Comparison of ENCODE assay signal across 8 cellular contexts in genomic region chr1:2231667-2232254, GRCh38. TPM values are rescaled to one million over a fixed set of nuclear protein-coding genes. Genes with fewer than 3 reads are reported as not detected.
DNase-seq lines count a peak whose midpoint lies in the region; ATAC-seq and TF ChIP-seq lines count a peak whose summit lies in the region.

No MANE protein-coding gene starts in this region.

- ATAC-seq in WTC11 (peak; percentile 18), GM21737 (IDR thresholded peaks at IDR 0.05; ENCODE audit: unreplicated experiment) (no peak)

- DNase-seq in NCI-H748 (lab: John Stamatoyannopoulos, UW; ENCODE audit: unreplicated experiment) (peak; percentile 42), NCI-H748 treated with DMSO at 0.1 percent for 48 hours (lab: John Stamatoyannopoulos, UW) (no peak), WTC11 (ENCODE audit: low spot score) (peak; percentile 80), cerebellum (ENCODE audit: low spot score) (peak; percentile 72), OCI-M2 (lab: John Stamatoyannopoulos, UW; ENCODE audit: unreplicated experiment) (no peak)
- peak in 2 of 3 donors; percentile 37 to 63 for DNase-seq in stimulated activated CD4-positive, alpha-beta T cell treated with anti-CD3 and anti-CD28 coated beads, Interleukin-12 subunit alpha, Interleukin-12 subunit beta, amount 100 ng/mL, for 48 hours (ENCODE audit: low read depth in 2 of 3, low spot score in 1 of 3)

- H3K9me3 Mint-ChIP-seq in WTC11, result no peaks in the 10 kb centered on the region

- peak overlapping the region; percentile 90 for H3K27ac ChIP-seq in layer of hippocampus (ENCODE audit: low read depth, low read length)

- TF ChIP-seq CTCF in WTC11 (IDR thresholded peaks at IDR 0.05), result no peak

- no peaks in the 10 kb centered on the region for H3K36me3 Mint-ChIP-seq in WTC11

- POLR2A ChIA-PET in WTC11 (lab: Charles Lee), result interaction anchor here (1.0 to 1.4 kb wide), 3 partner anchors 16 to 38 kb away, joined by 3 to 4 read pairs (median 3); no protein-coding TSS in a partner anchor

- H3K4me3 Mint-ChIP-seq in WTC11, result peak overlapping the region; percentile 96

- H3K4me1 Mint-ChIP-seq in WTC11, result peaks cover 53% of the 10 kb centered on the region

- peak overlapping the region; percentile 95 for H3K27ac Mint-ChIP-seq in WTC11

- H3K27me3 ChIP-seq in layer of hippocampus (ENCODE audit: control insufficient read depth, insufficient read depth, low read length), result no peaks in the 10 kb centered on the region

- CTCF ChIA-PET in WTC11 (lab: Charles Lee), result interaction anchor here (1.0 to 5.1 kb wide), 3 partner anchors 37 to 150 kb away, joined by 5 to 28 read pairs (median 10); partner anchors contain the start of gene FAAP20

- no peaks in the 10 kb centered on the region for H3K27me3 Mint-ChIP-seq in WTC11 (ENCODE audit: low read depth)

TF ChIP-seq in WTC11, 78 proteins besides CTCF, POLR2A, EP300 and RAD21:
- no peak for TF ChIP-seq NFATC4 (CRISPR knock-in tag; IDR thresholded peaks at IDR 0.05)

RNA-seq across cellular contexts. Expression of gene SKI, which starts 3.6 kb away (rescaled TPM):
- total RNA-seq in WTC11 (2021) (75.5 to 88.6 TPM (median 75.6 TPM) in 3 replicates), cerebellum (23.4 TPM)

RNA-seq across cellular contexts. Expression of gene FAAP20, which starts 37.2 kb away (rescaled TPM):
- 133 to 151 TPM (median 150 TPM) in 3 replicates for total RNA-seq in WTC11 (2021)
- total RNA-seq in cerebellum, result 14.0 TPM

Comparison
In these comparisons a context has a peak if more than half of its experiments do, and no peak if none do; other contexts are left out.
1. DNase-seq: peak in NCI-H748 (single experiment), WTC11 (single experiment), cerebellum (single experiment) and stimulated activated CD4-positive, alpha-beta T cell treated with anti-CD3 and anti-CD28 coated beads, Interleukin-12 subunit alpha, Interleukin-12 subunit beta, amount 100 ng/mL, for 48 hours (2 of 3); none in NCI-H748 treated with DMSO at 0.1 percent for 48 hours (single experiment) and OCI-M2 (single experiment).